ENCODE assay signal across 8 cellular contexts in the genomic region with DNA sequence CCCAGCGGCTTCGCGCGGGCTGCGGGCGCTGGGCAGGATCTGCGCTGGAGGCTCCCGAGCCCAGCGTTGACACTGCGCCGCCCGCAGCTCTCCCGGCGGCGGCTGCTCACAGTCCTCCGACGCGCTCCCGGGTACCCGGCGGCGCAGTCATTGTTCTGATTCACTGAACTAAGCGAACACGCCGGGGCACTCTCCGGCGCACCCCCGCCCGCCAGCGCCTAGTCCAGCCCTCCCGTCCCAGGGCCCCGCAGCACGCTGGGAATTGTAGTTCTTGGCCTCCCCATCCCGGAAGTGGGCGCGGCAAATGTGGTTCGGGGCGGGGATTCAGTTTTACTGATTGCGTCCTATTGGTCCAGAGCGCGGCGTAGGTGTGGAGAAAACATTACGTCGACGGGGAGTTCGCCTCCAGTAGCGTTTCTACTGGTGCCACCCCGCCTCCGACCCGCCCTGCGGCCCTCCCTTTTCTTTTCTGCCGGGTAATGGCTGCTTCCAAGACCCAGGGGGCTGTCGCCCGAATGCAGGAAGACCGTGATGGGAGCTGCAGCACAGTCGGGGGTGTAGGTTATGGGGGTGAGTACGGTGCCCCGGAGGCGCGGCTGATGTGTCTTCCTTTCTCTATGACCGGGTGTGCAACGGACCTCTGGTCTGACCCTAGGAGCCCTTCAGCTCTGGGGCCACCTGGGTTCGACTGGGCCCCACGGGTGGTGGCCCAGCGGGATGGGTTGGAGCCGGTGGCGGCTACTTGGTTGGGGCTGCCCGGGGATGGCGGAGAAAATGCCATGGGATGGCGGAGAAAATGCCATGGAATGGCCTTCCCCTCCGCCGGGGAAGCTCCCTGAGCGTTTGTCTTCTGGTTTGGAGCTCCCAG. TPM values are rescaled to one million over a fixed set of nuclear protein-coding genes. Genes with fewer than 3 reads are reported as not detected.
A peak's percentile ranks its signal among the peaks of the same experiment; 100 is the strongest.
DNase-seq lines count a peak whose midpoint lies in the region; ATAC-seq, FAIRE-seq and TF ChIP-seq lines count a peak whose summit lies in the region.

A gene with protein sequence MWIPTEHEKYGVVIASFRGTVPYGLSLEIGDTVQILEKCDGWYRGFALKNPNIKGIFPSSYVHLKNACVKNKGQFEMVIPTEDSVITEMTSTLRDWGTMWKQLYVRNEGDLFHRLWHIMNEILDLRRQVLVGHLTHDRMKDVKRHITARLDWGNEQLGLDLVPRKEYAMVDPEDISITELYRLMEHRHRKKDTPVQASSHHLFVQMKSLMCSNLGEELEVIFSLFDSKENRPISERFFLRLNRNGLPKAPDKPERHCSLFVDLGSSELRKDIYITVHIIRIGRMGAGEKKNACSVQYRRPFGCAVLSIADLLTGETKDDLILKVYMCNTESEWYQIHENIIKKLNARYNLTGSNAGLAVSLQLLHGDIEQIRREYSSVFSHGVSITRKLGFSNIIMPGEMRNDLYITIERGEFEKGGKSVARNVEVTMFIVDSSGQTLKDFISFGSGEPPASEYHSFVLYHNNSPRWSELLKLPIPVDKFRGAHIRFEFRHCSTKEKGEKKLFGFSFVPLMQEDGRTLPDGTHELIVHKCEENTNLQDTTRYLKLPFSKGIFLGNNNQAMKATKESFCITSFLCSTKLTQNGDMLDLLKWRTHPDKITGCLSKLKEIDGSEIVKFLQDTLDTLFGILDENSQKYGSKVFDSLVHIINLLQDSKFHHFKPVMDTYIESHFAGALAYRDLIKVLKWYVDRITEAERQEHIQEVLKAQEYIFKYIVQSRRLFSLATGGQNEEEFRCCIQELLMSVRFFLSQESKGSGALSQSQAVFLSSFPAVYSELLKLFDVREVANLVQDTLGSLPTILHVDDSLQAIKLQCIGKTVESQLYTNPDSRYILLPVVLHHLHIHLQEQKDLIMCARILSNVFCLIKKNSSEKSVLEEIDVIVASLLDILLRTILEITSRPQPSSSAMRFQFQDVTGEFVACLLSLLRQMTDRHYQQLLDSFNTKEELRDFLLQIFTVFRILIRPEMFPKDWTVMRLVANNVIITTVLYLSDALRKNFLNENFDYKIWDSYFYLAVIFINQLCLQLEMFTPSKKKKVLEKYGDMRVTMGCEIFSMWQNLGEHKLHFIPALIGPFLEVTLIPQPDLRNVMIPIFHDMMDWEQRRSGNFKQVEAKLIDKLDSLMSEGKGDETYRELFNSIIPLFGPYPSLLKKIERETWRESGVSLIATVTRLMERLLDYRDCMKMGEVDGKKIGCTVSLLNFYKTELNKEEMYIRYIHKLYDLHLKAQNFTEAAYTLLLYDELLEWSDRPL (N-terminal part only) (minus strand): TSS at position 162 of the 868 bp plus-strand sequence. CDS start 261 bp downstream, outside the sequence.
A gene with protein sequence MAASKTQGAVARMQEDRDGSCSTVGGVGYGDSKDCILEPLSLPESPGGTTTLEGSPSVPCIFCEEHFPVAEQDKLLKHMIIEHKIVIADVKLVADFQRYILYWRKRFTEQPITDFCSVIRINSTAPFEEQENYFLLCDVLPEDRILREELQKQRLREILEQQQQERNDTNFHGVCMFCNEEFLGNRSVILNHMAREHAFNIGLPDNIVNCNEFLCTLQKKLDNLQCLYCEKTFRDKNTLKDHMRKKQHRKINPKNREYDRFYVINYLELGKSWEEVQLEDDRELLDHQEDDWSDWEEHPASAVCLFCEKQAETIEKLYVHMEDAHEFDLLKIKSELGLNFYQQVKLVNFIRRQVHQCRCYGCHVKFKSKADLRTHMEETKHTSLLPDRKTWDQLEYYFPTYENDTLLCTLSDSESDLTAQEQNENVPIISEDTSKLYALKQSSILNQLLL (plus strand): TSS at position 458 of the 868 bp plus-strand sequence. CDS start 22 bp downstream, at position 480.

- peak within 1 kb of the TSS; percentile 87 for H3K4me2 ChIP-seq in MM.1S (ENCODE audit: low read depth, low read length)
- H3K4me2 ChIP-seq in neural cell (ENCODE audit: low read length): peak within 1 kb of the TSS; percentile 84

- peaks cover 32% of the 10 kb centered on the region for H3K27me3 Mint-ChIP-seq in stimulated activated naive CD8-positive, alpha-beta T cell treated with anti-CD3 and anti-CD28 coated beads, Interleukin-15, amount 100 ng/mL, for 72 hours

- no peaks in the 10 kb centered on the region for H3K9me2 ChIP-seq in MM.1S (replicated peaks; ENCODE audit: insufficient read depth, low read length)
- no peaks in the 10 kb centered on the region for H3K9me2 ChIP-seq in neural cell (ENCODE audit: insufficient read depth, low read length)

- H3K9me3 Mint-ChIP-seq in stimulated activated naive CD8-positive, alpha-beta T cell treated with anti-CD3 and anti-CD28 coated beads, Interleukin-15, amount 100 ng/mL, for 72 hours: no peaks in the 10 kb centered on the region

- peaks cover 28% of the 10 kb centered on the region for H3K4me1 Mint-ChIP-seq in stimulated activated naive CD8-positive, alpha-beta T cell treated with anti-CD3 and anti-CD28 coated beads, Interleukin-15, amount 100 ng/mL, for 72 hours

- peak within 1 kb of the TSS; percentile 74; the same call in 1 of the 2 replicates for H3K27ac ChIP-seq in MM.1S (ENCODE audit: low read length)
- peak within 1 kb of the TSS; percentile 82 for H3K27ac ChIP-seq in neural cell (ENCODE audit: low read length)

- peak; percentile 7 for TF ChIP-seq EP300 in neural cell (conservative IDR thresholded peaks at IDR 0.05; ENCODE audit: poor library complexity, severe bottlenecking)

- no peak for TF ChIP-seq CTCF in MM.1S (IDR thresholded peaks at IDR 0.05; ENCODE audit: low read length)
- TF ChIP-seq CTCF in fibroblast of villous mesenchyme (IDR thresholded peaks at IDR 0.05; ENCODE audit: insufficient read depth, low read depth, low read length): peak; percentile 1
- peak; percentile 21 for TF ChIP-seq CTCF in neural cell (IDR thresholded peaks at IDR 0.05; ENCODE audit: poor library complexity, severe bottlenecking)

- H3K27me3 ChIP-seq in MM.1S (replicated peaks; ENCODE audit: insufficient read depth, low read length) (no peaks in the 10 kb centered on the region), neural cell (ENCODE audit: insufficient read depth, low read depth, low read length) (no peaks in the 10 kb centered on the region)

- H3F3A ChIP-seq in MM.1S (ENCODE audit: insufficient read depth, low read length) (peaks cover 34% of the 10 kb centered on the region), neural cell (ENCODE audit: insufficient read depth, low read length, poor library complexity, severe bottlenecking) (no peaks in the 10 kb centered on the region)

- H2AFZ ChIP-seq in MM.1S (ENCODE audit: low read length) (peak within 1 kb of the TSS; percentile 89), neural cell (ENCODE audit: low read depth, low read length) (peak within 1 kb of the TSS; percentile 100)

- H3K4me1 ChIP-seq in MM.1S (ENCODE audit: low read length): peaks cover 6% of the 10 kb centered on the region

- FAIRE-seq in G401.6 (lab: Jason Lieb, UNC): peak; percentile 97

- peak; percentile 99 for DNase-seq in HCEC 1CT
- DNase-seq in MM.1S: peak; percentile 100
- DNase-seq in SHP77 treated with DMSO at 0.1 percent for 48 hours (lab: John Stamatoyannopoulos, UW): peak; percentile 97
- DNase-seq in activated gamma-delta T cell treated with Interleukin-2 at 50 U/mL for 16 hours: peak; percentile 99
- DNase-seq in fibroblast of villous mesenchyme (ENCODE audit: low read depth): peak; percentile 99
- peak; percentile 99 for DNase-seq in stimulated activated naive CD8-positive, alpha-beta T cell treated with anti-CD3 and anti-CD28 coated beads, Interleukin-15, amount 100 ng/mL, for 72 hours

- H3K4me3 ChIP-seq in MM.1S (ENCODE audit: low read length) (peak within 1 kb of the TSS; percentile 86), fibroblast of villous mesenchyme (ENCODE audit: low read depth, low read length) (peak within 1 kb of the TSS; percentile 85), neural cell (ENCODE audit: low read length) (peak within 1 kb of the TSS; percentile 97)

- H3K4me3 Mint-ChIP-seq in stimulated activated naive CD8-positive, alpha-beta T cell treated with anti-CD3 and anti-CD28 coated beads, Interleukin-15, amount 100 ng/mL, for 72 hours: peak within 1 kb of the TSS; percentile 97 to 98

- TF ChIP-seq RAD21 in neural cell (conservative IDR thresholded peaks at IDR 0.05): peak; percentile 39

- peak within 1 kb of the TSS; percentile 73 to 93 for H3K27ac Mint-ChIP-seq in stimulated activated naive CD8-positive, alpha-beta T cell treated with anti-CD3 and anti-CD28 coated beads, Interleukin-15, amount 100 ng/mL, for 72 hours

- H3K9ac ChIP-seq in MM.1S (ENCODE audit: low read length) (peak within 1 kb of the TSS; percentile 74), neural cell (ENCODE audit: low read length) (peak within 1 kb of the TSS; percentile 91)

- H4K20me1 ChIP-seq in MM.1S (ENCODE audit: insufficient read depth, low read length) (no peaks in the 10 kb centered on the region), neural cell (ENCODE audit: insufficient read depth) (no peaks in the 10 kb centered on the region)

- H3K9me3 ChIP-seq in MM.1S (replicated peaks; ENCODE audit: insufficient read depth, low read length): no peaks in the 10 kb centered on the region
- H3K9me3 ChIP-seq in neural cell (ENCODE audit: low read length): no peaks in the 10 kb centered on the region

- H3K79me2 ChIP-seq in MM.1S (ENCODE audit: low read length) (peaks cover 94% of the 10 kb centered on the region), neural cell (replicated peaks; ENCODE audit: insufficient read depth, low read length) (peaks cover 64% of the 10 kb centered on the region)

- peak; percentile 94 for ATAC-seq in stimulated activated naive CD8-positive, alpha-beta T cell treated with anti-CD3 and anti-CD28 coated beads, Interleukin-15, amount 100 ng/mL, for 72 hours

- H3K36me3 ChIP-seq in MM.1S (replicated peaks; ENCODE audit: insufficient read depth, low read length): no peaks in the 10 kb centered on the region
- no peaks in the 10 kb centered on the region for H3K36me3 ChIP-seq in neural cell (ENCODE audit: insufficient read depth, low read length)

TF ChIP-seq in neural cell, 6 proteins besides CTCF, POLR2A, EP300 and RAD21 (continues in another document):
- TF ChIP-seq EZH2 (IDR thresholded peaks at IDR 0.05; ENCODE audit: borderline replicate concordance, insufficient read depth, low read length, poor library complexity, severe bottlenecking): no peak
- peak; percentile 49 for TF ChIP-seq SMC3 (conservative IDR thresholded peaks at IDR 0.05; ENCODE audit: poor library complexity)

RNA-seq across cellular contexts. Expression of the first gene that starts in this region (rescaled TPM):
- 13.9 and 43.6 TPM in 2 replicates for total RNA-seq in fibroblast of villous mesenchyme
- polyA plus RNA-seq in neural cell: 24.3 and 28.1 TPM in 2 replicates
- polyA minus RNA-seq in neural cell: 93.7 and 135 TPM in 2 replicates

RNA-seq across cellular contexts. Expression of the second gene that starts in this region (rescaled TPM):
- total RNA-seq in fibroblast of villous mesenchyme: 22.2 and 29.8 TPM in 2 replicates
- 30.0 and 36.6 TPM in 2 replicates for polyA plus RNA-seq in neural cell
- 67.7 and 76.2 TPM in 2 replicates for polyA minus RNA-seq in neural cell

Comparison
In these comparisons a context has a peak if more than half of its experiments do, and no peak if none do; other contexts are left out.
1. Peak in every context shown above with its lines: DNase-seq, ATAC-seq, H3K4me3 ChIP-seq and H3K27ac ChIP-seq.